8 cellular contexts compared by ENCODE assay signal in genomic region chr3:62445267-62445666, GRCh38.
DNase-seq lines count a peak whose midpoint lies in the region; ATAC-seq and TF ChIP-seq lines count a peak whose summit lies in the region.

No MANE protein-coding gene starts in this region.

- no peak overlapping the region for H2BK15ac ChIP-seq in IMR-90 (ENCODE audit: low read depth, low read length)

- H2BK5ac ChIP-seq in IMR-90 (ENCODE audit: low read depth, low read length, poor library complexity, severe bottlenecking), result no peak overlapping the region

- no peak for ATAC-seq in CD4-positive, CD25-positive, alpha-beta regulatory T cell (ENCODE audit: low read depth in 2 of 2)
- no peak for ATAC-seq in IMR-90 (ENCODE audit: low read depth)
- no peak for ATAC-seq in activated T-helper 17 cell treated with anti-CD3 and anti-CD28 coated beads, Interleukin-2, amount 50 U/mL, for 72 hours (replicated peaks)
- no peak for ATAC-seq in GM21367 (IDR thresholded peaks at IDR 0.05; ENCODE audit: unreplicated experiment)

- H4K20me1 ChIP-seq in IMR-90 (ENCODE audit: insufficient read depth, low read length), result no peaks in the 10 kb centered on the region

- H2AFZ ChIP-seq in IMR-90 (replicated peaks; ENCODE audit: low read length, poor library complexity), result no peak overlapping the region

- dilution Hi-C loops in IMR-90 (cut with HindIII; ENCODE audit: low sequenced_read_pairs, unreplicated experiment), result no loop called here

- CTCF ChIA-PET in IMR-90 (lab: Yijun Ruan, JAX), result no interaction called here

- in situ Hi-C loops in IMR-90 (cut with MboI; ENCODE audit: low sequenced_read_pairs), result no loop called here

- H3K9ac ChIP-seq in IMR-90 (ENCODE audit: low read depth, low read length), result no peak overlapping the region

- H3K79me1 ChIP-seq in IMR-90 (ENCODE audit: low read depth in 1 of 2, low read length in 2 of 2), result no peaks in the 10 kb centered on the region

- no peaks in the 10 kb centered on the region for H3K36me3 Mint-ChIP-seq in CD4-positive, CD25-positive, alpha-beta regulatory T cell
- no peaks in the 10 kb centered on the region for H3K36me3 Mint-ChIP-seq in activated T-helper 17 cell treated with anti-CD3 and anti-CD28 coated beads, Interleukin-2, amount 50 U/mL, for 72 hours (ENCODE audit: low read depth)
- H3K36me3 Mint-ChIP-seq in mesothelial cell of epicardium, result no peaks in the 10 kb centered on the region

- POLR2A ChIA-PET in IMR-90 (lab: Charles Lee; ENCODE audit: unreplicated experiment), result interaction anchor here (0.6 kb wide), 1 partner anchor 443 kb away, joined by 4 read pairs; no protein-coding TSS in a partner anchor

- peaks cover 13% of the 10 kb centered on the region for H3K4me1 ChIP-seq in CD4-positive, CD25-positive, alpha-beta regulatory T cell (ENCODE audit: control insufficient read depth, insufficient read depth, low read length, poor library complexity, severe bottlenecking)
- no peaks in the 10 kb centered on the region for H3K4me1 ChIP-seq in IMR-90 (ENCODE audit: control insufficient read depth, insufficient read depth, low read length)
- peaks cover 0 to 4% (median 0%) of the 10 kb centered on the region in 6 donors for H3K4me1 ChIP-seq in spleen
- H3K4me1 ChIP-seq in vagina, result no peaks in the 10 kb centered on the region

- no peak overlapping the region for H3K27ac ChIP-seq in CD4-positive, CD25-positive, alpha-beta regulatory T cell (ENCODE audit: insufficient read depth, low read length, poor library complexity, severe bottlenecking)
- H3K27ac ChIP-seq in IMR-90 (ENCODE audit: insufficient read depth, low read length), result no peak overlapping the region
- H3K27ac ChIP-seq in spleen, result no peak overlapping the region
- no peak overlapping the region for H3K27ac ChIP-seq in vagina

- TF ChIP-seq CTCF in IMR-90 (conservative IDR thresholded peaks at IDR 0.05; ENCODE audit: low read depth, low read length), result no peak
- no peak for TF ChIP-seq CTCF in kidney epithelial cell (IDR thresholded peaks at IDR 0.05; ENCODE audit: insufficient read depth, low read length, poor library complexity, severe bottlenecking)
- no peak for TF ChIP-seq CTCF in mesothelial cell of epicardium (IDR thresholded peaks at IDR 0.05; ENCODE audit: unreplicated experiment)
- no peak for TF ChIP-seq CTCF in spleen (IDR thresholded peaks at IDR 0.05 in 8 of 11, conservative IDR thresholded peaks at IDR 0.05 in 3 of 11)
- TF ChIP-seq CTCF in vagina (IDR thresholded peaks at IDR 0.05), result no peak

- peak in 2 of 3 donors; percentile 7 to 77 for DNase-seq in CD4-positive, CD25-positive, alpha-beta regulatory T cell
- DNase-seq in IMR-90 (peak; percentile 29), kidney epithelial cell (ENCODE audit: low read depth) (peak; percentile 9), mesothelial cell of epicardium (ENCODE audit: low spot score in 2 of 2, unreplicated experiment in 2 of 2) (no peak), spleen (no peak), vagina (ENCODE audit: extremely low spot score in 2 of 2) (no peak)

- H3K18ac ChIP-seq in IMR-90 (ENCODE audit: low read depth, low read length), result no peak overlapping the region

- peaks cover 0 to 8% (median 0%) of the 10 kb centered on the region in 7 donors for H3K9me3 Mint-ChIP-seq in CD4-positive, CD25-positive, alpha-beta regulatory T cell
- no peaks in the 10 kb centered on the region for H3K9me3 Mint-ChIP-seq in activated T-helper 17 cell treated with anti-CD3 and anti-CD28 coated beads, Interleukin-2, amount 50 U/mL, for 72 hours
- H3K9me3 Mint-ChIP-seq in mesothelial cell of epicardium, result peaks cover 6% of the 10 kb centered on the region

- peak overlapping the region; percentile 60 for H3K4me3 ChIP-seq in CD4-positive, CD25-positive, alpha-beta regulatory T cell (ENCODE audit: low read depth, low read length)
- H3K4me3 ChIP-seq in IMR-90 (ENCODE audit: insufficient read depth, low read depth, low read length) (peak overlapping the region; percentile 47; the same call in 1 of the 2 replicates), kidney epithelial cell (ENCODE audit: low read depth, low read length) (no peak overlapping the region), spleen (peak overlapping the region in 4 of 8 donors; percentile 4 to 36 (median 12)), vagina (no peak overlapping the region)

- no peak overlapping the region for H2AK5ac ChIP-seq in IMR-90 (ENCODE audit: low read depth, low read length)

- no peaks in the 10 kb centered on the region for H3K27me3 ChIP-seq in CD4-positive, CD25-positive, alpha-beta regulatory T cell (ENCODE audit: control insufficient read depth, insufficient read depth, low read length)
- H3K27me3 ChIP-seq in IMR-90 (ENCODE audit: control insufficient read depth, insufficient read depth, low read length) (0 out of 2 replicates have a peak, but pooled peaks cover 1% of the 10 kb centered on the region), kidney epithelial cell (ENCODE audit: control insufficient read depth, insufficient read depth, low read length) (peaks cover 1% of the 10 kb centered on the region), spleen (replicated peaks in 1 of 7) (no peaks in the 10 kb centered on the region), vagina (no peaks in the 10 kb centered on the region)

- no peak overlapping the region for H4K5ac ChIP-seq in IMR-90 (ENCODE audit: low read depth, low read length)

- H3K36me3 ChIP-seq in CD4-positive, CD25-positive, alpha-beta regulatory T cell (ENCODE audit: control insufficient read depth, insufficient read depth, low read length), result no peaks in the 10 kb centered on the region
- H3K36me3 ChIP-seq in IMR-90 (ENCODE audit: control insufficient read depth, insufficient read depth, low read length), result no peaks in the 10 kb centered on the region
- no peaks in the 10 kb centered on the region for H3K36me3 ChIP-seq in kidney epithelial cell (ENCODE audit: control insufficient read depth, insufficient read depth, low read length)
- H3K36me3 ChIP-seq in spleen, result no peaks in the 10 kb centered on the region
- H3K36me3 ChIP-seq in vagina, result no peaks in the 10 kb centered on the region

- H3K27ac Mint-ChIP-seq in CD4-positive, CD25-positive, alpha-beta regulatory T cell, result peak overlapping the region in 2 of 3 donors; percentile 37 to 80
- H3K27ac Mint-ChIP-seq in activated T-helper 17 cell treated with anti-CD3 and anti-CD28 coated beads, Interleukin-2, amount 50 U/mL, for 72 hours, result no peak overlapping the region
- H3K27ac Mint-ChIP-seq in mesothelial cell of epicardium, result no peak overlapping the region

- H3K4me1 Mint-ChIP-seq in CD4-positive, CD25-positive, alpha-beta regulatory T cell, result peaks cover 6 to 26% (median 11%) of the 10 kb centered on the region in 4 donors
- H3K4me1 Mint-ChIP-seq in activated T-helper 17 cell treated with anti-CD3 and anti-CD28 coated beads, Interleukin-2, amount 50 U/mL, for 72 hours, result no peaks in the 10 kb centered on the region
- no peaks in the 10 kb centered on the region for H3K4me1 Mint-ChIP-seq in mesothelial cell of epicardium

- no peak overlapping the region for H2BK120ac ChIP-seq in IMR-90 (ENCODE audit: low read depth, low read length)

- H2AK9ac ChIP-seq in IMR-90 (replicated peaks; ENCODE audit: low read depth, low read length, poor library complexity), result no peak overlapping the region

- no peaks in the 10 kb centered on the region for H3K27me3 Mint-ChIP-seq in CD4-positive, CD25-positive, alpha-beta regulatory T cell
- H3K27me3 Mint-ChIP-seq in activated T-helper 17 cell treated with anti-CD3 and anti-CD28 coated beads, Interleukin-2, amount 50 U/mL, for 72 hours, result no peaks in the 10 kb centered on the region
- peaks cover 40% of the 10 kb centered on the region for H3K27me3 Mint-ChIP-seq in mesothelial cell of epicardium (ENCODE audit: low read depth)

- H3K23ac ChIP-seq in IMR-90 (ENCODE audit: low read depth, low read length), result no peak overlapping the region

- H4K8ac ChIP-seq in IMR-90 (ENCODE audit: low read depth in 2 of 2, low read length in 2 of 2), result 0 out of 4 replicates have a peak overlapping the region, but pooled peaks of 1 of the 2 experiments have one; percentile 12

- no peak for TF ChIP-seq POLR2A in IMR-90 (IDR thresholded peaks at IDR 0.05; ENCODE audit: low read depth, low read length)
- no peak for TF ChIP-seq POLR2A in spleen (IDR thresholded peaks at IDR 0.05)
- no peak for TF ChIP-seq POLR2A in vagina (IDR thresholded peaks at IDR 0.05)

- BruUV-seq in IMR-90 (replicated peaks; lab: Mats Ljungman, UMichigan), result no TSS peak

- no peak overlapping the region for H3K14ac ChIP-seq in IMR-90 (replicated peaks; ENCODE audit: low read depth, low read length)

- no peak overlapping the region for H4K91ac ChIP-seq in IMR-90 (ENCODE audit: insufficient read depth, low read depth, low read length)

- H3K9me3 ChIP-seq in CD4-positive, CD25-positive, alpha-beta regulatory T cell (ENCODE audit: control insufficient read depth in 2 of 2, low read length in 2 of 2), result no peaks in the 10 kb centered on the region
- H3K9me3 ChIP-seq in IMR-90 (ENCODE audit: control insufficient read depth, insufficient read depth, low read length), result no peaks in the 10 kb centered on the region
- no peaks in the 10 kb centered on the region for H3K9me3 ChIP-seq in spleen
- no peaks in the 10 kb centered on the region for H3K9me3 ChIP-seq in vagina

- no peaks in the 10 kb centered on the region for H3K9me1 ChIP-seq in IMR-90 (ENCODE audit: insufficient read depth, low read length)

- TF ChIP-seq RAD21 in IMR-90 (IDR thresholded peaks at IDR 0.05; ENCODE audit: low read length), result no peak

- no peak overlapping the region for H3K56ac ChIP-seq in IMR-90 (ENCODE audit: extremely low read depth, insufficient read depth, low read length)

- no peak overlapping the region for H3K4ac ChIP-seq in IMR-90 (ENCODE audit: low read depth, low read length)

- intact Hi-C loops in IMR-90 (cut with micrococcal nuclease) (no loop called here), spleen (cut with DNase I; ENCODE audit: low total_unique reads) (no loop called here), vagina (cut with DNase I) (no loop called here)

- no peak overlapping the region for H2BK20ac ChIP-seq in IMR-90 (ENCODE audit: low read depth, low read length)

- no CpG with 5 or more reads among the region's 1 CpG for WGBS in IMR-90 (ENCODE audit: extremely low coverage in 2 of 2, insufficient read length in 1 of 2), 2 experiments
- WGBS in spleen, 5 donors, result 0 to 6% (median 3%) methylated on average over 1 of the region's 1 CpG

- peak overlapping the region; percentile 99 for H3K4me2 ChIP-seq in IMR-90 (ENCODE audit: low read depth, low read length)

- peak overlapping the region; percentile 35 to 70 (median 51) for H3K4me3 Mint-ChIP-seq in CD4-positive, CD25-positive, alpha-beta regulatory T cell
- peak overlapping the region; percentile 37 for H3K4me3 Mint-ChIP-seq in activated T-helper 17 cell treated with anti-CD3 and anti-CD28 coated beads, Interleukin-2, amount 50 U/mL, for 72 hours
- no peak overlapping the region for H3K4me3 Mint-ChIP-seq in mesothelial cell of epicardium

TF ChIP-seq in IMR-90, 13 proteins besides CTCF, POLR2A, EP300 and RAD21 (continues in another document):
- TF ChIP-seq SMC3 (IDR thresholded peaks at IDR 0.05; ENCODE audit: low read depth, low read length) (no peak), MXI1 (IDR thresholded peaks at IDR 0.05; ENCODE audit: borderline replicate concordance, low read depth, low read length) (no peak)

Comparison
In these comparisons a context has a peak if more than half of its experiments do, and no peak if none do; other contexts are left out.
1. DNase-seq: peak in CD4-positive, CD25-positive, alpha-beta regulatory T cell (2 of 3), IMR-90 (single experiment) and kidney epithelial cell (single experiment); none in mesothelial cell of epicardium (0 of 2), spleen (single experiment) and vagina (0 of 2).
2. H3K4me3 ChIP-seq: peak in CD4-positive, CD25-positive, alpha-beta regulatory T cell (single experiment) and IMR-90 (single experiment); none in kidney epithelial cell (single experiment) and vagina (0 of 2).
3. H3K27ac Mint-ChIP-seq: peak in CD4-positive, CD25-positive, alpha-beta regulatory T cell (2 of 3); none in activated T-helper 17 cell treated with anti-CD3 and anti-CD28 coated beads, Interleukin-2, amount 50 U/mL, for 72 hours (single experiment) and mesothelial cell of epicardium (single experiment).